ENCODE assay signal across 21 cellular contexts in the genomic region with DNA sequence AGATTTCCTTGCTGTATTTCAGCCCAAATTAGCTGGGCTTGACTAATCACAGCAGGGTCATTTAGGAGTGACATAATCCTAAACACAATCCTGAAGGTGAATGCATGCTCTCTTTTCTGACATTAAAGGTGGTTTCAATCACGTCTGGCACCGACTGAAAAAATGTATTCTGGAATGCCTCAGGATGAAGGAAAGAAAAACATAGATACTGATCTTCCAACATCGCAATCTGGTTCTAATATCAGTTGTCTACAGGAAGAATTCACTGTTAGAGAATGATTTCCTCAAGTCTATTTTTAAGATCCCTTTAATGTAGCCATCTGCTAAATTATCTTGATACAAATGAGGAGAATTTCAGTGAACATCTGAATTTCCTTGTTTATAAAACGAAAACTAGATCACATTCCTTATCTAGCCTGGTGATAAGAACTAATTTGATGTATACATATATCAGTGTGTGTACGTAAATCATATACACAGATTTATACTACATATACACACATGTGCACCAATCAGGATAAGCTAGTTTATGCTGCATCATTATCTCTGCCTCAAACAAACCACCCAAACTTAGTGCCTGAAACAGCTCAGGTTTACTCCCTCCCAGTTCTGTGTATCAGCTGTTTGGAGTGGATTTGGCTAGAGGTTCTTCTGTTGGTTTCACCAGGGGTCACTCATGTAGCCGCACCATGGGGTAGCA. TPM values are rescaled to one million over a fixed set of nuclear protein-coding genes. Genes with fewer than 3 reads are reported as not detected.
A peak's percentile ranks its signal among the peaks of the same experiment; 100 is the strongest.
DNase-seq lines count a peak whose midpoint lies in the region; ATAC-seq, FAIRE-seq and TF ChIP-seq lines count a peak whose summit lies in the region.
"Had no signal": no experiment of that assay in that cellular context is flagged by ENCODE, and none has a peak within 500 bp of the region (broad histone marks: within the 10 kb centered on the region; RNA-seq: fewer than 3 reads in every experiment).

No MANE protein-coding gene starts in this region.

- H3K4me3 Mint-ChIP-seq in mesothelial cell of epicardium, result no peak overlapping the region
- H3K4me3 Mint-ChIP-seq: CD4-positive, CD25-positive, alpha-beta regulatory T cell had no signal

- FAIRE-seq in endometrium (lab: Jason Lieb, UNC), result peak; percentile 83
- FAIRE-seq: K562 had no signal

- TF ChIP-seq CTCF in AG10803 (conservative IDR thresholded peaks at IDR 0.05; ENCODE audit: low read length), result no peak
- TF ChIP-seq CTCF in mesothelial cell of epicardium (IDR thresholded peaks at IDR 0.05; ENCODE audit: unreplicated experiment), result no peak

- no peaks in the 10 kb centered on the region for H3K9me3 Mint-ChIP-seq in mesothelial cell of epicardium

- DNase-seq in AG10803 (ENCODE audit: low read depth) (peak; percentile 87), HS-5 (ENCODE audit: low read depth) (peak; percentile 8), mesothelial cell of epicardium (ENCODE audit: low spot score in 2 of 2, unreplicated experiment in 2 of 2) (no peak), NCI-H1930 (lab: John Stamatoyannopoulos, UW) (no peak), amygdala (lab: John Stamatoyannopoulos, UW) (no peak), NCI-H2081 treated with DMSO at 0.1 percent for 48 hours (lab: John Stamatoyannopoulos, UW) (no peak)
- DNase-seq: AML-193; Calu3; CD4-positive, CD25-positive, alpha-beta regulatory T cell; GDM1; H7; NCI-H1048; NCI-H146; NCI-H446; NCI-H748 treated with DMSO at 0.1 percent for 48 hours; PC-9; T-helper 1 cell had no signal

- H3K4me1 Mint-ChIP-seq in mesothelial cell of epicardium, result peaks cover 16% of the 10 kb centered on the region
- H3K4me1 Mint-ChIP-seq: CD4-positive, CD25-positive, alpha-beta regulatory T cell had no signal

- H3K27me3 Mint-ChIP-seq in mesothelial cell of epicardium (ENCODE audit: low read depth), result no peaks in the 10 kb centered on the region
- H3K27me3 Mint-ChIP-seq: CD4-positive, CD25-positive, alpha-beta regulatory T cell had no signal

- H3K36me3 Mint-ChIP-seq in mesothelial cell of epicardium, result no peaks in the 10 kb centered on the region
- H3K36me3 Mint-ChIP-seq: CD4-positive, CD25-positive, alpha-beta regulatory T cell had no signal

- peak overlapping the region; percentile 11 for H3K27ac Mint-ChIP-seq in mesothelial cell of epicardium

- H3K4me3 ChIP-seq in AG10803 (ENCODE audit: low read length), result no peak overlapping the region
- H3K4me3 ChIP-seq: K562, PC-9 had no signal

- ATAC-seq in HG03175 (IDR thresholded peaks at IDR 0.05; ENCODE audit: unreplicated experiment), result no peak
- ATAC-seq: K562 had no signal

RNA-seq across cellular contexts. Expression of a gene that starts 31.3 kb away (rescaled TPM):
- total RNA-seq in mesothelial cell of epicardium, result not detected in 3 replicates
- total RNA-seq: A172; Calu3; CD4-positive, CD25-positive, alpha-beta regulatory T cell; H7; K562; PC-9 had no signal

Comparison
In these comparisons a context has a peak if more than half of its experiments do, and no peak if none do; other contexts are left out.
1. DNase-seq: peak in AG10803 (single experiment) and HS-5 (single experiment); none in mesothelial cell of epicardium (0 of 2), NCI-H1930 (0 of 2), amygdala (0 of 56) and NCI-H2081 treated with DMSO at 0.1 percent for 48 hours (single experiment).